20 cellular contexts compared by ENCODE assay signal in genomic region chr10:44016589-44017482, GRCh38.
DNase-seq lines count a peak whose midpoint lies in the region; ATAC-seq and TF ChIP-seq lines count a peak whose summit lies in the region.
"Had no signal": no experiment of that assay in that cellular context is flagged by ENCODE, and none has a peak within 500 bp of the region (broad histone marks: within the 10 kb centered on the region; RNA-seq: fewer than 3 reads in every experiment).

No MANE protein-coding gene starts in this region.

- ATAC-seq in heart left ventricle = peak in 3 of 4 donors; percentile 58 to 66 (median 58)
- ATAC-seq in sciatic nerve = peak; percentile 79
- no peak for ATAC-seq in GM19463 (IDR thresholded peaks at IDR 0.05; ENCODE audit: unreplicated experiment)
- no peak for ATAC-seq in T-helper 17 cell
- ATAC-seq: activated CD8-positive, alpha-beta T cell treated with anti-CD3 and anti-CD28 coated beads for 36 hours; HCT116 had no signal

- H3K27ac Mint-ChIP-seq in T-helper 17 cell = no peak overlapping the region
- H3K27ac Mint-ChIP-seq: activated CD8-positive, alpha-beta T cell treated with anti-CD3 and anti-CD28 coated beads for 36 hours; immature natural killer cell had no signal

- H3K36me3 ChIP-seq in heart left ventricle = no peaks in the 10 kb centered on the region
- H3K36me3 ChIP-seq in brain microvascular endothelial cell (replicated peaks) = no peaks in the 10 kb centered on the region
- H3K36me3 ChIP-seq: esophagus squamous epithelium had no signal

- TF ChIP-seq POLR2A in heart left ventricle (IDR thresholded peaks at IDR 0.05) = no peak

- H3K27me3 ChIP-seq in heart left ventricle = no peaks in the 10 kb centered on the region
- H3K27me3 ChIP-seq in brain microvascular endothelial cell (replicated peaks) = no peaks in the 10 kb centered on the region
- H3K27me3 ChIP-seq: esophagus squamous epithelium had no signal

- H3K4me1 ChIP-seq in heart left ventricle = peaks cover 0 to 32% (median 16%) of the 10 kb centered on the region in 12 donors

- H3K27ac ChIP-seq in heart left ventricle = peak overlapping the region in 10 of 12 donors; percentile 10 to 68 (median 38)
- no peak overlapping the region for H3K27ac ChIP-seq in brain microvascular endothelial cell
- H3K27ac ChIP-seq: RWPE1 had no signal

- TF ChIP-seq CTCF in heart left ventricle (IDR thresholded peaks at IDR 0.05) (no peak), brain microvascular endothelial cell (IDR thresholded peaks at IDR 0.05; ENCODE audit: low read depth, low read length, missing control alignments) (no peak)

- no peaks in the 10 kb centered on the region for H3K36me3 Mint-ChIP-seq in T-helper 17 cell (ENCODE audit: low read depth)
- H3K36me3 Mint-ChIP-seq: immature natural killer cell had no signal

- WGBS in heart left ventricle, 4 donors = 57 to 76% (median 71%) methylated on average over 5 of the region's 5 CpGs

- no peak overlapping the region for H3K4me3 ChIP-seq in heart left ventricle
- no peak overlapping the region for H3K4me3 ChIP-seq in brain microvascular endothelial cell (ENCODE audit: low read depth, low read length)
- H3K4me3 ChIP-seq: esophagus squamous epithelium had no signal

- H3K9me3 ChIP-seq in heart left ventricle (peaks cover 0 to 7% (median 0%) of the 10 kb centered on the region in 12 donors), T-helper 17 cell (ENCODE audit: control insufficient read depth, low read length, poor library complexity, severe bottlenecking) (no peaks in the 10 kb centered on the region)
- H3K9me3 ChIP-seq: esophagus squamous epithelium had no signal

- H3K27me3 Mint-ChIP-seq in T-helper 17 cell = peaks cover 34% of the 10 kb centered on the region

- H3K4me1 Mint-ChIP-seq in T-helper 17 cell = peaks cover 2% of the 10 kb centered on the region
- H3K4me1 Mint-ChIP-seq: immature natural killer cell had no signal

- in situ Hi-C loops in brain microvascular endothelial cell (cut with HindIII; ENCODE audit: low pct_ligation_motif_present, low sequenced_read_pairs) = no loop called here

- intact Hi-C loops in heart left ventricle (cut with DNase I) = loop anchor here in 1 of 10 donors (10.0 kb wide), 1 partner anchor 322 kb away; no protein-coding TSS in a partner anchor
- intact Hi-C loops in sciatic nerve (cut with DNase I) = no loop called here

- DNase-seq in GM04503 (ENCODE audit: low read depth) = peak; percentile 36
- peak; percentile 1 for DNase-seq in MV-4-11 (lab: John Stamatoyannopoulos, UW)
- DNase-seq in heart left ventricle = no peak
- no peak for DNase-seq in sciatic nerve (ENCODE audit: low spot score)
- no peak for DNase-seq in T-helper 17 cell
- no peak for DNase-seq in brain microvascular endothelial cell
- DNase-seq in NCI-H2029 treated with DMSO at 0.1 percent for 48 hours (lab: John Stamatoyannopoulos, UW) = no peak
- DNase-seq: activated CD8-positive, alpha-beta T cell treated with anti-CD3 and anti-CD28 coated beads for 36 hours; activated naive CD4-positive, alpha-beta T cell treated with Interleukin-2 at 50 U/mL for 16 hours; DMS53; esophagus squamous epithelium; immature natural killer cell; NCI-H146; NCI-H524; stimulated activated CD4-positive, alpha-beta T cell treated with anti-CD3 and anti-CD28 coated beads, Interleukin-12 subunit alpha, Interleukin-12 subunit beta, amount 100 ng/mL, for 4 hours; T1000 had no signal

- H3K4me3 Mint-ChIP-seq in T-helper 17 cell = no peak overlapping the region
- H3K4me3 Mint-ChIP-seq: activated CD8-positive, alpha-beta T cell treated with anti-CD3 and anti-CD28 coated beads for 36 hours; immature natural killer cell; nephron had no signal

Comparison
In these comparisons a context has a peak if more than half of its experiments do, and no peak if none do; other contexts are left out.
1. DNase-seq: peak in GM04503 (single experiment) and MV-4-11 (single experiment); none in heart left ventricle (0 of 5), sciatic nerve (single experiment), T-helper 17 cell (0 of 3), brain microvascular endothelial cell (single experiment) and NCI-H2029 treated with DMSO at 0.1 percent for 48 hours (single experiment).
2. ATAC-seq: peak in heart left ventricle (3 of 4) and sciatic nerve (single experiment); none in GM19463 (single experiment) and T-helper 17 cell (single experiment).